In the genomic region with DNA sequence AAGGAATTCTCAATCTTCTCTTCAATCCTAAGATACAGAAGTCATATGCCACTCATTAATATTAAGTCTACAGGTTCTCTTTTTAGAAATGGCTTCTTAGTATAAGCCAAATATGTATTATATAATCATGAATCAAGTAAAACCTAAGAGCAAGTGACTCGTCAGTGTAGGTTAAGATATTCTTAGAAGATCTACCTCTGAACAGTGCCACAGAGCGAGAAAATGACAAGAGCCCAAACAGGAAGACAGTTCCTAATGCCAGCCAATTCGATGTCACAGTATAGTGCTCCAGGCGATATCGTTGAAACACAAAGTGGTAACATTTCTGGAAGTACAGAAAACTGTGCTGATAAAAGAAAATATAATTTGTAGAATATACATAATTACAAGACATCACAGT, we compare ENCODE assay signal across 24 cellular contexts. TPM values are rescaled to one million over a fixed set of nuclear protein-coding genes. Genes with fewer than 3 reads are reported as not detected.
"Had no signal": no experiment of that assay in that cellular context is flagged by ENCODE, and none has a peak within 500 bp of the region (broad histone marks: within the 10 kb centered on the region; RNA-seq: fewer than 3 reads in every experiment).

No MANE protein-coding gene starts in this region.

- H3K27ac ChIP-seq: hepatocyte, left ventricle myocardium inferior, pancreas, prostate gland, right atrium auricular region, spleen, testis, thyroid gland, transverse colon, vagina had no signal

- H3K4me1 ChIP-seq: pancreas, prostate gland, right atrium auricular region, testis, vagina had no signal

- H3K9me3 ChIP-seq: heart right ventricle, left ventricle myocardium inferior, pancreas, prostate gland, right atrium auricular region, right lobe of liver, spleen, testis, thyroid gland, transverse colon, upper lobe of left lung, vagina had no signal

- DNase-seq: heart right ventricle; islet precursor cell; left ventricle myocardium inferior; mesenchymal stem cell; naive thymus-derived CD8-positive, alpha-beta T cell; nucleus accumbens; pancreas; posterior cingulate gyrus; right lobe of liver; small intestine; spleen; stimulated activated CD4-positive, alpha-beta T cell treated with anti-CD3 and anti-CD28 coated beads, Interleukin-4, amount 100 ng/mL, for 24 hours; stimulated activated naive CD4-positive, alpha-beta T cell; substantia nigra; testis; thyroid gland; transverse colon; upper lobe of left lung had no signal

- H3K4me3 ChIP-seq: heart right ventricle, hepatocyte, left ventricle myocardium inferior, lung, pancreas, prostate gland, right atrium auricular region, right lobe of liver, spleen, testis, thyroid gland, transverse colon, upper lobe of left lung, vagina had no signal

- H3K36me3 ChIP-seq: prostate gland, right lobe of liver had no signal

- ATAC-seq: naive thymus-derived CD8-positive, alpha-beta T cell; pancreas; right lobe of liver; stimulated activated effector memory CD8-positive, alpha-beta T cell treated with anti-CD3 and anti-CD28 coated beads, Interleukin-12 subunit alpha, Interleukin-12 subunit beta, amount 100 ng/mL, for 72 hours had no signal

- FAIRE-seq: pancreas, small intestine had no signal

- H3K27me3 ChIP-seq: heart right ventricle, hepatocyte, pancreas, right atrium auricular region, right lobe of liver, spleen, testis, thyroid gland, transverse colon, upper lobe of left lung, vagina had no signal

RNA-seq across cellular contexts. Expression of a gene that starts 40.9 kb away (rescaled TPM):
- total RNA-seq: vagina had no signal
